ENCODE assay signal across 8 cellular contexts in genomic region chr5:99060306-99061261, GRCh38.
DNase-seq lines count a peak whose midpoint lies in the region; ATAC-seq, FAIRE-seq and TF ChIP-seq lines count a peak whose summit lies in the region.

No MANE protein-coding gene starts in this region.

- H3K9me3 Mint-ChIP-seq in brain, result peaks cover 0 to 2% (median 0%) of the 10 kb centered on the region in 5 experiments

- no peaks in the 10 kb centered on the region for H3K36me3 ChIP-seq in iPS DF 6.9 (ENCODE audit: control insufficient read depth, insufficient read depth, low read length)

- peak; percentile 80 to 95 for TF ChIP-seq CTCF in brain (conservative IDR thresholded peaks at IDR 0.05)

- ATAC-seq in HG02759 (IDR thresholded peaks at IDR 0.05; ENCODE audit: unreplicated experiment), result peak; percentile 62

- H3K27me3 ChIP-seq in iPS DF 6.9 (ENCODE audit: control insufficient read depth, insufficient read depth, low read length), result no peaks in the 10 kb centered on the region

- no peaks in the 10 kb centered on the region for H3K4me1 ChIP-seq in iPS DF 6.9 (ENCODE audit: control insufficient read depth, insufficient read depth, low read length)

- peaks cover 6% of the 10 kb centered on the region for H3K4me1 Mint-ChIP-seq in brain

- WGBS in iPS DF 6.9 (ENCODE audit: insufficient coverage, insufficient read length), result no CpG with 5 or more reads among the region's 13 CpGs

- H3K4me3 ChIP-seq in iPS DF 6.9 (ENCODE audit: low read length), result no peak overlapping the region

- no peak overlapping the region for H3K27ac Mint-ChIP-seq in brain

- no peaks in the 10 kb centered on the region for H3K9me3 ChIP-seq in iPS DF 6.9 (ENCODE audit: control insufficient read depth, insufficient read depth, low read length)

- FAIRE-seq in TTC549 (lab: Jason Lieb, UNC), result peak; percentile 73

- peak overlapping the region in 4 of 5 experiments; percentile 26 to 62 (median 44) for H3K4me3 Mint-ChIP-seq in brain

- H3K27me3 Mint-ChIP-seq in brain, result peaks cover 7% of the 10 kb centered on the region

- DNase-seq in NCI-H1417 (lab: John Stamatoyannopoulos, UW) (peak; percentile 21 to 74 (median 73)), NCI-H1417 treated with DMSO at 0.1 percent for 48 hours (lab: John Stamatoyannopoulos, UW) (no peak), NCI-H1930 (lab: John Stamatoyannopoulos, UW) (peak; percentile 2 to 25), iPS DF 6.9 (ENCODE audit: low read depth, low spot score) (peak; percentile 43)
- peak; percentile 69 to 82 for DNase-seq in stimulated activated CD4-positive, alpha-beta T cell treated with anti-CD3 and anti-CD28 coated beads, Interleukin-12 subunit alpha, Interleukin-12 subunit beta, amount 100 ng/mL, for 24 hours (ENCODE audit: low read depth in 2 of 2)

- no peaks in the 10 kb centered on the region for H3K36me3 Mint-ChIP-seq in brain

- no peak overlapping the region for H3K27ac ChIP-seq in iPS DF 6.9 (ENCODE audit: low read length)
